Comparison of ENCODE assay signal across 13 cellular contexts in the genomic region with DNA sequence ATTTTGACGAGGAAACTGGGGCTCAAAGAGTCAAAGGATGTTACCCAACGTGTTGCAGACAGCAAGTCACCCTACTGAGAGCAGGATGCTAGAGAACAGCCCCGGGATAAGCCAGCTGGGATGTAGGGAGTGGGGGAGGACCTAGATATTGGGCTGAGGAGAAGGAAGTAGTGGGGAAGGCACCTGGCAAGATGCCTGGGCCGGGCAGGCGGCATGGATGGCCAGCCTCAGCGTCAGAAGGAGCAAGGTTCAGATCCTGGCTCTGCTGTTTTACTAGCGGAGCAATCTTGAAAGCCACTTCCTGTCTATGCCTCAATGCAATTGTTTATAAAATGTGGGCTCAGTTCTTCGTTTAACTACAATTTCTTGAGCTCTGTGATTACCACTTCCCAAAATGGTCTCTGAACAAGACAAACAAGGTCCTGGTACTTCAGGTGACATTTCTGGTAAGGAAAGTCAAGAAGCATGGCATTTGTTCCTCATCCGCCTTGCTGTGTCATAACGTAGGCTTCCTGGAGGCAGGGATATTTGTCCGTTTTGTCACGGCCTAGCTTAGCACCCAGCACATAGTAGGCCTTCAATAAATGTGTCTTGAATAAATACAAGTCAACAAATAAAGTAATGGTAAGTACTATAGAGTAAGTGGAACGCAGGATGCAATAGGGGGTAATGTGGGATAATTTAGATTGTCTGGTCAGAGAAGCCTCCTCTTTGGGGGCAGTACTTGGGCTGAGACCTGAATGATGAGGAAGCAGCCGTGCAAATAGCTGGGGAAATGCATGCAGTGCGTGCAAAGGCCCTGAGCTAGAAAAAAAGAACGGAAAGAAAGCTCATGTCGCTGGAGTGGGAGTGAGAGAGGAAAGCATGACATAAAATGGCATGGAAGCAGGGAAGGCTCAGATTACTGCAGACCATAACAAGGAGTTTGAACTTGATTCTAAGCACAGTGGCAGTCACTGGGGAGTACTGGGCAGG.
DNase-seq lines count a peak whose midpoint lies in the region; ATAC-seq, FAIRE-seq and TF ChIP-seq lines count a peak whose summit lies in the region.
"Had no signal": no experiment of that assay in that cellular context is flagged by ENCODE, and none has a peak within 500 bp of the region (broad histone marks: within the 10 kb centered on the region; RNA-seq: fewer than 3 reads in every experiment).

No MANE protein-coding gene starts in this region.

- no peaks in the 10 kb centered on the region for H3K79me2 ChIP-seq in K562 (ENCODE audit: control insufficient read depth, insufficient read depth, low read length)

- no peaks in the 10 kb centered on the region for H3K9me3 ChIP-seq in CD4-positive, alpha-beta T cell (ENCODE audit: control insufficient read depth, low read length)
- no peaks in the 10 kb centered on the region for H3K9me3 ChIP-seq in IMR-90 (ENCODE audit: control insufficient read depth, insufficient read depth, low read length)
- H3K9me3 ChIP-seq in K562 (replicated peaks; ENCODE audit: control insufficient read depth, insufficient read depth, low read depth, low read length) = no peaks in the 10 kb centered on the region
- no peaks in the 10 kb centered on the region for H3K9me3 ChIP-seq in prostate gland

- H4K8ac ChIP-seq in IMR-90 (ENCODE audit: low read depth in 2 of 2, low read length in 2 of 2) = no peak overlapping the region

- FAIRE-seq in K562 (lab: Jason Lieb, UNC) = no peak
- FAIRE-seq: G401.6, islet of Langerhans had no signal

- dilution Hi-C loops in IMR-90 (cut with HindIII; ENCODE audit: low sequenced_read_pairs, unreplicated experiment) = no loop called here

- H3K23ac ChIP-seq in IMR-90 (ENCODE audit: low read depth, low read length) = no peak overlapping the region

- H3K4me1 ChIP-seq in IMR-90 (ENCODE audit: control insufficient read depth, insufficient read depth, low read length) (no peaks in the 10 kb centered on the region; the same call in 1 of the 2 replicates), K562 (replicated peaks in 1 of 2; ENCODE audit: control insufficient read depth in 2 of 2, insufficient read depth in 2 of 2, low read length in 2 of 2) (peaks cover 0 to 4% of the 10 kb centered on the region in 2 experiments; a peak in 3 of 5 replicates), prostate gland (replicated peaks) (no peaks in the 10 kb centered on the region)

- no peaks in the 10 kb centered on the region for H3K27me3 Mint-ChIP-seq in CD4-positive, alpha-beta T cell
- no peaks in the 10 kb centered on the region for H3K27me3 Mint-ChIP-seq in natural killer cell (ENCODE audit: low read depth in 2 of 2)
- H3K27me3 Mint-ChIP-seq: dendritic cell treated with granulocyte-macrophage colony-stimulating factor and Interleukin-4, amounts not matched to agents 40 ng/mL and 50 ng/mL, for 4 days had no signal

- TF ChIP-seq RAD21 in IMR-90 (IDR thresholded peaks at IDR 0.05; ENCODE audit: low read length) (no peak), K562 (CRISPR knock-in tag; conservative IDR thresholded peaks at IDR 0.05 in 1 of 2, IDR thresholded peaks at IDR 0.05 in 1 of 2) (no peak)

- H3K4me1 Mint-ChIP-seq in CD4-positive, alpha-beta T cell (ENCODE audit: low read depth) = peaks cover 16% of the 10 kb centered on the region
- H3K4me1 Mint-ChIP-seq in natural killer cell = peaks cover 21 to 24% of the 10 kb centered on the region in 2 donors

- CTCF ChIA-PET in CD4-positive, alpha-beta T cell (lab: Charles Lee) = no interaction called here
- CTCF ChIA-PET in IMR-90 (lab: Yijun Ruan, JAX) (no interaction called here), K562 (lab: Yijun Ruan, JAX; ENCODE audit: low intra/inter-chr PET ratio) (no interaction called here)

- H3K4me2 ChIP-seq in IMR-90 (ENCODE audit: low read depth, low read length) (no peak overlapping the region), K562 (ENCODE audit: insufficient read depth, low read length) (no peak overlapping the region)

- no peak overlapping the region for H2BK20ac ChIP-seq in IMR-90 (ENCODE audit: low read depth, low read length)

- H3K9me3 Mint-ChIP-seq in CD4-positive, alpha-beta T cell = no peaks in the 10 kb centered on the region
- no peaks in the 10 kb centered on the region for H3K9me3 Mint-ChIP-seq in natural killer cell
- H3K9me3 Mint-ChIP-seq: dendritic cell treated with granulocyte-macrophage colony-stimulating factor and Interleukin-4, amounts not matched to agents 40 ng/mL and 50 ng/mL, for 4 days had no signal

- H4K5ac ChIP-seq in IMR-90 (ENCODE audit: low read depth, low read length) = no peak overlapping the region

- H3K27ac ChIP-seq in CD4-positive, alpha-beta T cell (ENCODE audit: low read depth, low read length) = no peak overlapping the region
- H3K27ac ChIP-seq in IMR-90 (ENCODE audit: insufficient read depth, low read length) (no peak overlapping the region), K562 (ENCODE audit: extremely low read depth, low read depth, low read length) (no peak overlapping the region), prostate gland (no peak overlapping the region)
- H3K27ac ChIP-seq: C4-2B had no signal

- no peaks in the 10 kb centered on the region; the same call in 1 of the 2 replicates for H3K36me3 ChIP-seq in IMR-90 (ENCODE audit: control insufficient read depth, insufficient read depth, low read length)
- no peaks in the 10 kb centered on the region for H3K36me3 ChIP-seq in K562 (ENCODE audit: control insufficient read depth, insufficient read depth, low read length)
- H3K36me3 ChIP-seq in prostate gland = no peaks in the 10 kb centered on the region

- H3K4ac ChIP-seq in IMR-90 (ENCODE audit: low read depth, low read length) = no peak overlapping the region; the same call in 1 of the 2 replicates

- H2BK5ac ChIP-seq in IMR-90 (ENCODE audit: low read depth, low read length, poor library complexity, severe bottlenecking) = no peak overlapping the region

- BruUV-seq in IMR-90 (replicated peaks; lab: Mats Ljungman, UMichigan) (no TSS peak), K562 (replicated peaks; lab: Mats Ljungman, UMichigan) (no TSS peak)

- ATAC-seq in CD4-positive, alpha-beta T cell (ENCODE audit: poor library complexity) = peak; percentile 34
- peak; percentile 24; the same call in 1 of the 2 replicates for ATAC-seq in IMR-90 (ENCODE audit: low read depth)
- no peak for ATAC-seq in K562
- peak in 2 of 3 donors; percentile 24 to 40 for ATAC-seq in natural killer cell
- no peak for ATAC-seq in HG03095 (IDR thresholded peaks at IDR 0.05; ENCODE audit: unreplicated experiment)

- H3K56ac ChIP-seq in IMR-90 (ENCODE audit: extremely low read depth, insufficient read depth, low read length) = no peak overlapping the region

- no peak overlapping the region for H3K4me3 ChIP-seq in IMR-90 (ENCODE audit: insufficient read depth, low read depth, low read length)
- H3K4me3 ChIP-seq in K562 = no peak overlapping the region
- no peak overlapping the region for H3K4me3 ChIP-seq in prostate gland

- TF ChIP-seq POLR2A in IMR-90 (IDR thresholded peaks at IDR 0.05; ENCODE audit: low read depth, low read length) (no peak), K562 (conservative IDR thresholded peaks at IDR 0.05) (no peak), prostate gland (IDR thresholded peaks at IDR 0.05) (no peak)

- no peak overlapping the region for H2AK9ac ChIP-seq in IMR-90 (replicated peaks; ENCODE audit: low read depth, low read length, poor library complexity)

- 71% methylated on average over 6 of the region's 17 CpGs; no CpG with 5 or more reads in 1 of the 2 experiments for WGBS in IMR-90 (ENCODE audit: extremely low coverage in 2 of 2, insufficient read length in 1 of 2), 2 experiments
- WGBS in K562 (ENCODE audit: insufficient coverage, low coverage, missing lambda C conversion rate) = 50% methylated on average over 16 of the region's 17 CpGs
- 84% methylated on average over 17 of the region's 17 CpGs for WGBS in prostate gland

- H2BK15ac ChIP-seq in IMR-90 (ENCODE audit: low read depth, low read length) = no peak overlapping the region

- H2AFZ ChIP-seq in IMR-90 (replicated peaks; ENCODE audit: low read length, poor library complexity) (no peak overlapping the region), K562 (ENCODE audit: low read depth, low read length) (no peak overlapping the region)

- H2BK120ac ChIP-seq in IMR-90 (ENCODE audit: low read depth, low read length) = no peak overlapping the region

- POLR2A ChIA-PET in CD4-positive, alpha-beta T cell (lab: Charles Lee) = no interaction called here
- POLR2A ChIA-PET in IMR-90 (lab: Charles Lee; ENCODE audit: unreplicated experiment) (no interaction called here), K562 (lab: Yijun Ruan, JAX) (no interaction called here)

- TF ChIP-seq CTCF in CD4-positive, alpha-beta T cell (IDR thresholded peaks at IDR 0.05) = no peak
- no peak for TF ChIP-seq CTCF in IMR-90 (conservative IDR thresholded peaks at IDR 0.05; ENCODE audit: low read depth, low read length)
- TF ChIP-seq CTCF in K562 (IDR thresholded peaks at IDR 0.05 in 2 of 3, conservative IDR thresholded peaks at IDR 0.05 in 1 of 3; ENCODE audit: insufficient read depth in 2 of 3, low read depth in 1 of 3, low read length in 3 of 3) = no peak
- TF ChIP-seq CTCF in natural killer cell (IDR thresholded peaks at IDR 0.05) = no peak
- TF ChIP-seq CTCF in prostate gland (IDR thresholded peaks at IDR 0.05) = no peak

- H4K20me1 ChIP-seq in IMR-90 (ENCODE audit: insufficient read depth, low read length) (no peaks in the 10 kb centered on the region), K562 (replicated peaks; ENCODE audit: control insufficient read depth, insufficient read depth, low read length) (no peaks in the 10 kb centered on the region)

- in situ Hi-C loops in IMR-90 (cut with MboI; ENCODE audit: low sequenced_read_pairs) = loop anchor here (25.0 kb wide), 1 partner anchor 419 kb away; no protein-coding TSS in a partner anchor
- in situ Hi-C loops in K562 (cut with MboI) = no loop called here

- no peak overlapping the region for H2AK5ac ChIP-seq in IMR-90 (ENCODE audit: low read depth, low read length)

- H3K14ac ChIP-seq in IMR-90 (replicated peaks; ENCODE audit: low read depth, low read length) = no peak overlapping the region

- TF ChIP-seq EP300 in K562 (IDR thresholded peaks at IDR 0.05; ENCODE audit: low read length) = no peak

- H3K27ac Mint-ChIP-seq in CD4-positive, alpha-beta T cell = peak overlapping the region; percentile 67
- H3K27ac Mint-ChIP-seq in natural killer cell = peak overlapping the region; percentile 36 to 79
- H3K27ac Mint-ChIP-seq: dendritic cell treated with granulocyte-macrophage colony-stimulating factor and Interleukin-4, amounts not matched to agents 40 ng/mL and 50 ng/mL, for 4 days had no signal

- DNase-seq in CD4-positive, alpha-beta T cell = no peak
- peak; percentile 32 for DNase-seq in IMR-90
- no peak for DNase-seq in K562 (ENCODE audit: extremely low read depth in 1 of 4, low spot score in 3 of 4)
- DNase-seq in natural killer cell = no peak
- DNase-seq in NCI-H2227 treated with DMSO at 0.1 percent for 48 hours (lab: John Stamatoyannopoulos, UW) = no peak
- DNase-seq in prostate gland (ENCODE audit: low spot score) = no peak
- DNase-seq: NCI-H774; stimulated activated CD4-positive, alpha-beta T cell treated with anti-CD3 and anti-CD28 coated beads, Interleukin-2, amount 100 ng/mL, for 48 hours had no signal

- H3K9me1 ChIP-seq in IMR-90 (ENCODE audit: insufficient read depth, low read length) (peaks cover 10% of the 10 kb centered on the region; the same call in 1 of the 2 replicates), K562 (ENCODE audit: control insufficient read depth, insufficient read depth, low read length) (no peaks in the 10 kb centered on the region)

- no peak overlapping the region for H3K4me3 Mint-ChIP-seq in CD4-positive, alpha-beta T cell
- H3K4me3 Mint-ChIP-seq in natural killer cell = no peak overlapping the region
- H3K4me3 Mint-ChIP-seq: dendritic cell treated with granulocyte-macrophage colony-stimulating factor and Interleukin-4, amounts not matched to agents 40 ng/mL and 50 ng/mL, for 4 days had no signal

- intact Hi-C loops in CD4-positive, alpha-beta T cell (cut with DNase I, micrococcal nuclease) = no loop called here
- intact Hi-C loops in IMR-90 (cut with micrococcal nuclease) (no loop called here), K562 (cut with micrococcal nuclease) (no loop called here), natural killer cell (cut with micrococcal nuclease) (no loop called here), prostate gland (cut with DNase I) (loop anchor here (5.0 to 10.0 kb wide), 2 partner anchors 74 to 371 kb away; no protein-coding TSS in a partner anchor)

- H3K27me3 ChIP-seq in CD4-positive, alpha-beta T cell (ENCODE audit: control insufficient read depth, insufficient read depth, low read length) = no peaks in the 10 kb centered on the region
- H3K27me3 ChIP-seq in IMR-90 (ENCODE audit: control insufficient read depth, insufficient read depth, low read length) (no peaks in the 10 kb centered on the region), K562 (ENCODE audit: control insufficient read depth in 2 of 2, insufficient read depth in 2 of 2, low read length in 2 of 2) (no peaks in the 10 kb centered on the region), prostate gland (replicated peaks; ENCODE audit: insufficient read depth) (no peaks in the 10 kb centered on the region)

- H4K91ac ChIP-seq in IMR-90 (ENCODE audit: insufficient read depth, low read depth, low read length) = no peak overlapping the region

- H3K36me3 Mint-ChIP-seq in CD4-positive, alpha-beta T cell (ENCODE audit: low read depth) = peaks cover 13% of the 10 kb centered on the region
- peaks cover 5% of the 10 kb centered on the region for H3K36me3 Mint-ChIP-seq in natural killer cell

- no peak overlapping the region for H3K18ac ChIP-seq in IMR-90 (ENCODE audit: low read depth, low read length)

- H3K79me1 ChIP-seq in IMR-90 (ENCODE audit: low read depth in 1 of 2, low read length in 2 of 2) = peaks cover 0 to 6% of the 10 kb centered on the region in 2 experiments; a peak in 2 of 4 replicates

- H3K9ac ChIP-seq in IMR-90 (ENCODE audit: low read depth, low read length) (no peak overlapping the region), K562 (ENCODE audit: insufficient read depth in 1 of 2, low read depth in 2 of 2, low read length in 2 of 2) (0 out of 4 replicates have a peak overlapping the region, but pooled peaks of 1 of the 2 experiments have one; percentile 37)

Comparison
In these comparisons a context has a peak if more than half of its experiments do, and no peak if none do; other contexts are left out.
1. ATAC-seq: peak in CD4-positive, alpha-beta T cell (single experiment), IMR-90 (single experiment) and natural killer cell (2 of 3); none in K562 (single experiment) and HG03095 (single experiment).